Comparison of ENCODE assay signal across 24 cellular contexts in the genomic region with DNA sequence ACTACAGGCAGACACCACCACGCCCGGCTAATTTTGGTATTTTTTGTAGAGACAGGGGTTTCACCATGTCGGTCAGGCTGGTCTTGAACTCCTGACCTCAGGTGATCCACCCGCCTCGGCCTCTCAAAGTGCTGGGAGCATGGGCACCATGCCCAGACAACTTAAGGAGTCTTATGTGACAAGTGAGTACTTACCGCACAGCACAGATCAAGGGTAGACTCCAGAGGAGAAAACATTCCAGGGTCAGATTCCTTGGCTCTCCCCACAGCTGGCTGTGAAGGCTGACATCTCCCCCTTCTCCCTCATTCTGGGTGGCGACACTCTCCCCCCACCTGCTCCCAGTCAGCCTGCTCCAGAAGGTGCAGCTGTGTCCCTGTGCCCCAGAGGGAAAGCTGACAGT. TPM values are rescaled to one million over a fixed set of nuclear protein-coding genes. Genes with fewer than 3 reads are reported as not detected.
DNase-seq lines count a peak whose midpoint lies in the region; ATAC-seq and TF ChIP-seq lines count a peak whose summit lies in the region.
"Had no signal": no experiment of that assay in that cellular context is flagged by ENCODE, and none has a peak within 500 bp of the region (broad histone marks: within the 10 kb centered on the region; RNA-seq: fewer than 3 reads in every experiment).

No MANE protein-coding gene starts in this region.

- no peaks in the 10 kb centered on the region for H3K27me3 ChIP-seq in GM23338 (ENCODE audit: insufficient read depth)
- H3K27me3 ChIP-seq in osteoblast (ENCODE audit: insufficient read depth, low read length) = peaks cover 8% of the 10 kb centered on the region

- intact Hi-C loops in activated CD8-positive, alpha-beta T cell treated with anti-CD3 and anti-CD28 coated beads for 36 hours (cut with micrococcal nuclease) = no loop called here

- H3K27ac Mint-ChIP-seq in activated CD8-positive, alpha-beta T cell treated with anti-CD3 and anti-CD28 coated beads for 36 hours = peak overlapping the region; percentile 36
- H3K27ac Mint-ChIP-seq in activated CD8-positive, alpha-beta T cell treated with anti-CD3 and anti-CD28 coated beads, Interleukin-2, amount 10 ng/mL, durations not matched to agents 7 days and 5 days = no peak overlapping the region
- H3K27ac Mint-ChIP-seq in GM23338 = peak overlapping the region; percentile 48; the same call in 1 of the 2 replicates
- H3K27ac Mint-ChIP-seq in immature natural killer cell = peak overlapping the region; percentile 68 to 91 (median 88)
- H3K27ac Mint-ChIP-seq: activated B cell treated with CpG ODN at 0.5 μM for 24 hours had no signal

- POLR2A ChIA-PET in activated CD8-positive, alpha-beta T cell treated with anti-CD3 and anti-CD28 coated beads for 36 hours (lab: Charles Lee) = interaction anchor here (1.2 to 2.9 kb wide), 3 partner anchors 10 to 40 kb away, joined by 3 to 12 read pairs (median 3); no protein-coding TSS in a partner anchor
- POLR2A ChIA-PET in activated CD8-positive, alpha-beta T cell treated with anti-CD3 and anti-CD28 coated beads, Interleukin-2, amount 10 ng/mL, durations not matched to agents 7 days and 5 days (lab: Charles Lee) = interaction anchor here (1.3 kb wide), 1 partner anchor 41 kb away, joined by 3 read pairs; no protein-coding TSS in a partner anchor

- H3K4me1 ChIP-seq in GM23338 (ENCODE audit: insufficient read depth) (peaks cover 13% of the 10 kb centered on the region; the same call in 1 of the 2 replicates), osteoblast (ENCODE audit: insufficient read depth, low read length) (no peaks in the 10 kb centered on the region)

- no peak for ATAC-seq in activated CD8-positive, alpha-beta T cell treated with anti-CD3 and anti-CD28 coated beads for 36 hours
- ATAC-seq in activated CD8-positive, alpha-beta T cell treated with anti-CD3 and anti-CD28 coated beads, Interleukin-2, amount 10 ng/mL, durations not matched to agents 7 days and 5 days = no peak
- ATAC-seq in GM23338 (no peak), GM19452 (IDR thresholded peaks at IDR 0.05; ENCODE audit: unreplicated experiment) (no peak)
- ATAC-seq: HCT116; sciatic nerve; stimulated activated naive CD8-positive, alpha-beta T cell treated with anti-CD3 and anti-CD28 coated beads, Interleukin-15, amount 100 ng/mL, for 72 hours had no signal

- no peak overlapping the region for H3K4me3 Mint-ChIP-seq in activated CD8-positive, alpha-beta T cell treated with anti-CD3 and anti-CD28 coated beads for 36 hours
- no peak overlapping the region for H3K4me3 Mint-ChIP-seq in activated CD8-positive, alpha-beta T cell treated with anti-CD3 and anti-CD28 coated beads, Interleukin-2, amount 10 ng/mL, durations not matched to agents 7 days and 5 days
- H3K4me3 Mint-ChIP-seq in GM23338 (peak overlapping the region; percentile 19; the same call in 1 of the 3 replicates), immature natural killer cell (peak overlapping the region in 4 of 5 donors; percentile 23 to 87 (median 76))
- H3K4me3 Mint-ChIP-seq: activated B cell treated with CpG ODN at 0.5 μM for 24 hours, endodermal cell had no signal

- peaks cover 58% of the 10 kb centered on the region for H3F3A ChIP-seq in GM23338 (replicated peaks; ENCODE audit: low read depth)

- H3K27ac ChIP-seq in GM23338 (ENCODE audit: low read depth) (peak overlapping the region; percentile 84), osteoblast (ENCODE audit: low read depth, low read length) (no peak overlapping the region)

- H3K9me2 ChIP-seq in GM23338 (ENCODE audit: insufficient read depth) = no peaks in the 10 kb centered on the region

- peaks cover 28% of the 10 kb centered on the region for H3K4me1 Mint-ChIP-seq in activated CD8-positive, alpha-beta T cell treated with anti-CD3 and anti-CD28 coated beads for 36 hours (ENCODE audit: low read depth)
- H3K4me1 Mint-ChIP-seq in activated CD8-positive, alpha-beta T cell treated with anti-CD3 and anti-CD28 coated beads, Interleukin-2, amount 10 ng/mL, durations not matched to agents 7 days and 5 days (ENCODE audit: low read depth) = peaks cover 62% of the 10 kb centered on the region
- H3K4me1 Mint-ChIP-seq in GM23338 = peaks cover 29% of the 10 kb centered on the region
- H3K4me1 Mint-ChIP-seq in immature natural killer cell = peaks cover 47 to 59% of the 10 kb centered on the region in 2 donors

- H3K4me2 ChIP-seq in GM23338 (no peak overlapping the region), osteoblast (ENCODE audit: insufficient read depth, low read length) (no peak overlapping the region)

- H3K36me3 Mint-ChIP-seq in activated CD8-positive, alpha-beta T cell treated with anti-CD3 and anti-CD28 coated beads for 36 hours (ENCODE audit: low read depth) = no peaks in the 10 kb centered on the region
- no peaks in the 10 kb centered on the region for H3K36me3 Mint-ChIP-seq in activated CD8-positive, alpha-beta T cell treated with anti-CD3 and anti-CD28 coated beads, Interleukin-2, amount 10 ng/mL, durations not matched to agents 7 days and 5 days (ENCODE audit: low read depth)
- peaks cover 83% of the 10 kb centered on the region for H3K36me3 Mint-ChIP-seq in GM23338 (ENCODE audit: low read depth)
- no peaks in the 10 kb centered on the region for H3K36me3 Mint-ChIP-seq in immature natural killer cell

- H3K9me3 ChIP-seq in osteoblast (ENCODE audit: low read depth, low read length) = no peaks in the 10 kb centered on the region

- H3K27me3 Mint-ChIP-seq in activated CD8-positive, alpha-beta T cell treated with anti-CD3 and anti-CD28 coated beads for 36 hours = no peaks in the 10 kb centered on the region
- no peaks in the 10 kb centered on the region for H3K27me3 Mint-ChIP-seq in activated CD8-positive, alpha-beta T cell treated with anti-CD3 and anti-CD28 coated beads, Interleukin-2, amount 10 ng/mL, durations not matched to agents 7 days and 5 days (ENCODE audit: low read depth)
- H3K27me3 Mint-ChIP-seq in GM23338 (ENCODE audit: insufficient read depth, low read depth, poor library complexity) (peaks cover 24% of the 10 kb centered on the region), immature natural killer cell (ENCODE audit: low read depth in 3 of 3) (peaks cover 0 to 2% (median 0%) of the 10 kb centered on the region in 3 donors)
- H3K27me3 Mint-ChIP-seq: stimulated activated naive CD8-positive, alpha-beta T cell treated with anti-CD3 and anti-CD28 coated beads, Interleukin-15, amount 100 ng/mL, for 72 hours had no signal

- peaks cover 22% of the 10 kb centered on the region for H3K79me2 ChIP-seq in GM23338 (replicated peaks; ENCODE audit: insufficient read depth)
- H3K79me2 ChIP-seq in osteoblast (ENCODE audit: insufficient read depth, low read length) = no peaks in the 10 kb centered on the region

- no peak for TF ChIP-seq CTCF in activated CD8-positive, alpha-beta T cell treated with anti-CD3 and anti-CD28 coated beads for 36 hours (IDR thresholded peaks at IDR 0.05)
- TF ChIP-seq CTCF in GM23338 (conservative IDR thresholded peaks at IDR 0.05; ENCODE audit: low read depth in 2 of 2) (no peak), osteoblast (IDR thresholded peaks at IDR 0.05; ENCODE audit: extremely low read depth, low read depth, low read length) (no peak)

- H2AFZ ChIP-seq in GM23338 = no peak overlapping the region
- H2AFZ ChIP-seq in osteoblast (ENCODE audit: low read length) = no peak overlapping the region

- no peak for DNase-seq in activated CD8-positive, alpha-beta T cell treated with anti-CD3 and anti-CD28 coated beads for 36 hours
- DNase-seq in activated CD8-positive, alpha-beta T cell treated with anti-CD3 and anti-CD28 coated beads, Interleukin-2, amount 10 ng/mL, durations not matched to agents 7 days and 5 days = no peak
- no peak for DNase-seq in GM23338 (ENCODE audit: low spot score)
- no peak for DNase-seq in immature natural killer cell
- peak; percentile 70 for DNase-seq in osteoblast (ENCODE audit: insufficient read length, low spot score, missing footprints)
- no peak for DNase-seq in AG08396 (ENCODE audit: low spot score)
- no peak for DNase-seq in hepatic stellate cell (ENCODE audit: low spot score)
- DNase-seq: activated B cell treated with CpG ODN at 0.5 μM for 24 hours; activated naive CD4-positive, alpha-beta T cell; COR-L47; hypothalamus; KG1; kidney glomerular epithelial cell; NCI-H2029 treated with DMSO at 0.1 percent for 48 hours; NCI-H510A treated with DMSO at 0.1 percent for 48 hours; stimulated activated naive CD8-positive, alpha-beta T cell treated with anti-CD3 and anti-CD28 coated beads, Interleukin-15, amount 100 ng/mL, for 72 hours had no signal

- H4K20me1 ChIP-seq in GM23338 (replicated peaks; ENCODE audit: insufficient read depth) (peaks cover 39% of the 10 kb centered on the region), osteoblast (ENCODE audit: insufficient read depth, low read length) (no peaks in the 10 kb centered on the region)

- CTCF ChIA-PET in activated CD8-positive, alpha-beta T cell treated with anti-CD3 and anti-CD28 coated beads for 36 hours (lab: Charles Lee) = interaction anchor here (0.8 to 1.7 kb wide), 4 partner anchors 8 to 41 kb away, joined by 3 to 9 read pairs (median 6); partner anchors contain the start of gene ZSCAN10
- CTCF ChIA-PET in activated CD8-positive, alpha-beta T cell treated with anti-CD3 and anti-CD28 coated beads, Interleukin-2, amount 10 ng/mL, durations not matched to agents 7 days and 5 days (lab: Charles Lee) = interaction anchor here (1.5 to 3.2 kb wide), 2 partner anchors 11 to 41 kb away, joined by 4 to 21 read pairs; no protein-coding TSS in a partner anchor

- H3K9me3 Mint-ChIP-seq in activated CD8-positive, alpha-beta T cell treated with anti-CD3 and anti-CD28 coated beads for 36 hours = no peaks in the 10 kb centered on the region
- H3K9me3 Mint-ChIP-seq in activated CD8-positive, alpha-beta T cell treated with anti-CD3 and anti-CD28 coated beads, Interleukin-2, amount 10 ng/mL, durations not matched to agents 7 days and 5 days (ENCODE audit: insufficient read depth) = no peaks in the 10 kb centered on the region
- no peaks in the 10 kb centered on the region for H3K9me3 Mint-ChIP-seq in GM23338
- H3K9me3 Mint-ChIP-seq in immature natural killer cell = no peaks in the 10 kb centered on the region
- H3K9me3 Mint-ChIP-seq: activated B cell treated with CpG ODN at 0.5 μM for 24 hours; endodermal cell; stimulated activated naive CD8-positive, alpha-beta T cell treated with anti-CD3 and anti-CD28 coated beads, Interleukin-15, amount 100 ng/mL, for 72 hours had no signal

- H3K36me3 ChIP-seq in GM23338 (ENCODE audit: insufficient read depth) (peaks cover 35% of the 10 kb centered on the region), osteoblast (ENCODE audit: insufficient read depth, low read length) (no peaks in the 10 kb centered on the region)

- H3K4me3 ChIP-seq in GM23338 (no peak overlapping the region), osteoblast (ENCODE audit: insufficient read depth, low read length) (no peak overlapping the region)

RNA-seq across cellular contexts. Expression of gene ZSCAN10, which starts 10.6 kb away (rescaled TPM):
- under 1 TPM; 0.09 to 0.25 TPM for total RNA-seq in activated CD8-positive, alpha-beta T cell treated with anti-CD3 and anti-CD28 coated beads for 36 hours
- total RNA-seq in activated CD8-positive, alpha-beta T cell treated with anti-CD3 and anti-CD28 coated beads, Interleukin-2, amount 10 ng/mL, durations not matched to agents 7 days and 5 days = under 1 TPM; 0.23 to 0.26 TPM
- 434 and 519 TPM in 2 replicates for total RNA-seq in GM23338 (2014; rRNA removed; shearing (Covaris generic))
- polyA plus RNA-seq in GM23338 (2016; fragmentation: Nextera tagmentation; extraction: Ambion mirVana) (217 and 220 TPM in 2 replicates), immature natural killer cell (under 1 TPM in 1 of 3 donors, not detected in 2; 0.13 TPM)
- total RNA-seq in osteoblast = not detected in 2 replicates
- total RNA-seq: activated B cell treated with CpG ODN at 0.5 μM for 24 hours, chondrocyte, osteocyte, Right ventricle myocardium inferior, sciatic nerve, urinary bladder had no signal
- polyA plus RNA-seq: urinary bladder had no signal

RNA-seq across cellular contexts. Expression of gene IL32, which starts 23.0 kb away (rescaled TPM):
- total RNA-seq in activated CD8-positive, alpha-beta T cell treated with anti-CD3 and anti-CD28 coated beads for 36 hours = 100 to 1,000 TPM; 971 to 974 TPM
- total RNA-seq in activated CD8-positive, alpha-beta T cell treated with anti-CD3 and anti-CD28 coated beads, Interleukin-2, amount 10 ng/mL, durations not matched to agents 7 days and 5 days = 1,000 to 10,000 TPM; 1,836 to 1,884 TPM
- 2.3 TPM in 1 of 2 replicates, not detected in the other for total RNA-seq in GM23338 (2014; rRNA removed; shearing (Covaris generic))
- polyA plus RNA-seq in GM23338 (2016; fragmentation: Nextera tagmentation; extraction: Ambion mirVana) (6.1 and 7.7 TPM in 2 replicates), immature natural killer cell (1,000 to 10,000 TPM in 1 of 3 donors, 100 to 1,000 TPM in 2; 878 to 1,331 (median 944) TPM)
- total RNA-seq in osteoblast = 0.72 TPM in 1 of 2 replicates, not detected in the other

RNA-seq across cellular contexts. Expression of gene ZNF205, which starts 23.9 kb away (rescaled TPM):
- total RNA-seq in activated CD8-positive, alpha-beta T cell treated with anti-CD3 and anti-CD28 coated beads for 36 hours = not detected
- not detected for total RNA-seq in activated CD8-positive, alpha-beta T cell treated with anti-CD3 and anti-CD28 coated beads, Interleukin-2, amount 10 ng/mL, durations not matched to agents 7 days and 5 days
- total RNA-seq in GM23338 (2014; rRNA removed; shearing (Covaris generic)) = 29.1 and 29.9 TPM in 2 replicates
- polyA plus RNA-seq in GM23338 (2016; fragmentation: Nextera tagmentation; extraction: Ambion mirVana) (15.7 and 16.6 TPM in 2 replicates), immature natural killer cell (under 1 TPM in 1 of 3 donors, not detected in 2; 0.13 TPM)
- total RNA-seq in osteoblast = 17.4 and 17.7 TPM in 2 replicates
- total RNA-seq: activated B cell treated with CpG ODN at 0.5 μM for 24 hours had no signal

RNA-seq across cellular contexts. Expression of gene MMP25, which starts 42.1 kb away (rescaled TPM):
- 1 to 10 TPM; 1.1 to 1.5 TPM for total RNA-seq in activated CD8-positive, alpha-beta T cell treated with anti-CD3 and anti-CD28 coated beads for 36 hours
- total RNA-seq in activated CD8-positive, alpha-beta T cell treated with anti-CD3 and anti-CD28 coated beads, Interleukin-2, amount 10 ng/mL, durations not matched to agents 7 days and 5 days = 10 to 100 TPM; 58.0 to 66.1 TPM
- total RNA-seq in GM23338 (2014; rRNA removed; shearing (Covaris generic)) = 15.9 and 18.8 TPM in 2 replicates
- polyA plus RNA-seq in GM23338 (2016; fragmentation: Nextera tagmentation; extraction: Ambion mirVana) = 6.1 and 7.7 TPM in 2 replicates
- polyA plus RNA-seq in immature natural killer cell = 1 to 10 TPM in 1 of 3 donors, under 1 TPM in 2; 0.19 to 2.2 (median 0.73) TPM
- total RNA-seq in osteoblast = under 0.01 TPM in 1 of 2 replicates, not detected in the other
- total RNA-seq: chondrocyte had no signal

RNA-seq across cellular contexts. Expression of gene ZNF213, which starts 46.4 kb away (rescaled TPM):
- 1 to 10 TPM; 6.1 to 7.5 TPM for total RNA-seq in activated CD8-positive, alpha-beta T cell treated with anti-CD3 and anti-CD28 coated beads for 36 hours
- total RNA-seq in activated CD8-positive, alpha-beta T cell treated with anti-CD3 and anti-CD28 coated beads, Interleukin-2, amount 10 ng/mL, durations not matched to agents 7 days and 5 days = 10 to 100 TPM; 10.8 to 12.1 TPM
- total RNA-seq in GM23338 (2014; rRNA removed; shearing (Covaris generic)) = 10.4 and 10.6 TPM in 2 replicates
- 2.9 and 3.5 TPM in 2 replicates for polyA plus RNA-seq in GM23338 (2016; fragmentation: Nextera tagmentation; extraction: Ambion mirVana)
- polyA plus RNA-seq in immature natural killer cell = 1 to 10 TPM; 1.7 to 4.5 (median 2.4) TPM
- total RNA-seq in osteoblast = 8.0 and 9.4 TPM in 2 replicates

Comparison
In these comparisons a context has a peak if more than half of its experiments do, and no peak if none do; other contexts are left out.
1. H3K4me3 Mint-ChIP-seq: peak in GM23338 (single experiment) and immature natural killer cell (4 of 5); none in activated CD8-positive, alpha-beta T cell treated with anti-CD3 and anti-CD28 coated beads for 36 hours (single experiment) and activated CD8-positive, alpha-beta T cell treated with anti-CD3 and anti-CD28 coated beads, Interleukin-2, amount 10 ng/mL, durations not matched to agents 7 days and 5 days (single experiment).
2. RNA of gene ZSCAN10, which starts 10.6 kb away (total RNA-seq): 434 to 519 TPM in GM23338; 0.23 to 0.26 TPM in activated CD8-positive, alpha-beta T cell treated with anti-CD3 and anti-CD28 coated beads, Interleukin-2, amount 10 ng/mL, durations not matched to agents 7 days and 5 days, 0.09 to 0.25 TPM in activated CD8-positive, alpha-beta T cell treated with anti-CD3 and anti-CD28 coated beads for 36 hours and not detected in osteoblast; every median in the first group is over 100 times any median in the second.
3. RNA of gene IL32, which starts 23.0 kb away (total RNA-seq): 1,836 to 1,884 TPM in activated CD8-positive, alpha-beta T cell treated with anti-CD3 and anti-CD28 coated beads, Interleukin-2, amount 10 ng/mL, durations not matched to agents 7 days and 5 days and 971 to 974 TPM in activated CD8-positive, alpha-beta T cell treated with anti-CD3 and anti-CD28 coated beads for 36 hours; 2.3 TPM in GM23338 and 0.72 TPM in osteoblast; every median in the first group is over 100 times any median in the second.
4. RNA of gene ZNF205, which starts 23.9 kb away (total RNA-seq): 29.1 to 29.9 TPM in GM23338 and 17.4 to 17.7 TPM in osteoblast; not detected in activated CD8-positive, alpha-beta T cell treated with anti-CD3 and anti-CD28 coated beads for 36 hours and not detected in activated CD8-positive, alpha-beta T cell treated with anti-CD3 and anti-CD28 coated beads, Interleukin-2, amount 10 ng/mL, durations not matched to agents 7 days and 5 days; every median in the first group is over 10 times any median in the second.